In genomic region chr17:744937-745336, GRCh38 we compare ENCODE assay signal across 32 cellular contexts.
"Had no signal": no experiment of that assay in that cellular context is flagged by ENCODE, and none has a peak within 500 bp of the region (broad histone marks: within the 10 kb centered on the region; RNA-seq: fewer than 3 reads in every experiment).

No MANE protein-coding gene starts in this region.

- H3K4me1 ChIP-seq: colonic mucosa, Peyer's patch had no signal

- H3K27ac ChIP-seq: brain microvascular endothelial cell, cardiac muscle cell, colonic mucosa, Peyer's patch, WERI-Rb-1 had no signal

- H3K9me3 ChIP-seq: colonic mucosa, Peyer's patch had no signal

- H3K27me3 ChIP-seq: brain microvascular endothelial cell, cardiac muscle cell, colonic mucosa, Peyer's patch had no signal

- H3K4me3 ChIP-seq: cardiac muscle cell, colonic mucosa, Peyer's patch had no signal

- DNase-seq: activated CD4-positive, alpha-beta T cell treated with anti-CD3 and anti-CD28 coated beads, Interleukin-2, amount 10 ng/mL, durations not matched to agents 24 days and 14 days; activated CD4-positive, alpha-beta T cell treated with anti-CD3 and anti-CD28 coated beads, Interleukin-2, amount 50 U/mL, for 4 hours; activated CD8-positive, alpha-beta T cell treated with anti-CD3 and anti-CD28 coated beads for 36 hours; activated naive CD4-positive, alpha-beta T cell treated with anti-CD3 and anti-CD28 coated beads, Interleukin-2, amount 10 ng/mL, durations not matched to agents 7 days and 5 days; activated T-cell treated with anti-CD3 and anti-CD28 coated beads, Interleukin-2, amount 50 U/mL, for 1 hour; amniotic stem cell; aorta; brain microvascular endothelial cell; colonic mucosa; MM.1S; MV-4-11; NCI-H1092; NCI-H1417; NCI-H146; NCI-H187; NCI-H2029 treated with DMSO at 0.1 percent for 48 hours; NCI-H2107; NCI-H2171; NCI-H510A; NCI-H526; NCI-H748 treated with DMSO at 0.1 percent for 48 hours; NK-92 treated with Interleukin-12 subunit alpha and Interleukin-12 subunit beta, amount 100 ng/mL, for 24 hours; PC-3; Peyer's patch; RPMI8226; SIG-M5; T-cell; T-helper 2 cell; T-helper 9 cell; WERI-Rb-1 had no signal

- ATAC-seq: activated CD8-positive, alpha-beta T cell treated with anti-CD3 and anti-CD28 coated beads for 36 hours; PC-3; SK-N-SH treated with all-trans-retinoic acid at 6 μM for 48 hours; T-cell had no signal
